Comparison of ENCODE assay signal across 13 cellular contexts in the genomic region with DNA sequence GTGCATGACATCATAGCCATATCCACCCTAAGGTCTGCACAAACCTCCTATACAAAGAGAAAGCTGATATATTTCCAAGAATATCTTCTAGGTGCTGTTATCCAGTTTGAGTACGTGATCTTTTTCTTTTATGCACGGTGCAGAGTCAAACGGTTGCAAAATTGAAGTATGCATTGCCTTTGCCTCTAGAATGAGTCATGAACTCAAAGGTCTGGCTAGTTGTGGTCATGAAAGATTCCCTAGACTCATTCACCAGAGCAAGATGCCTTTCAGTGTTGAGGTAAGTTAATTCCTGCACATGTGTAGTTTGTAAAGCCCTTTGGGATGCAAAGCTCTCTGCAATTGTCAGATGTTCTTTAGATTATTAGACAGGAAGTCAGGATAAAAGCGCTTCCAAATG.
DNase-seq lines count a peak whose midpoint lies in the region; TF ChIP-seq lines count a peak whose summit lies in the region.
"Had no signal": no experiment of that assay in that cellular context is flagged by ENCODE, and none has a peak within 500 bp of the region (broad histone marks: within the 10 kb centered on the region; RNA-seq: fewer than 3 reads in every experiment).

No MANE protein-coding gene starts in this region.

- POLR2A ChIA-PET in MCF 10A (lab: Yijun Ruan, JAX): no interaction called here

- no peak overlapping the region for H3K4me3 Mint-ChIP-seq in MCF 10A (ENCODE audit: unreplicated experiment)
- H3K4me3 Mint-ChIP-seq: CD4-positive, CD25-positive, alpha-beta regulatory T cell had no signal

- peaks cover 22% of the 10 kb centered on the region for H3K27me3 Mint-ChIP-seq in MCF 10A (ENCODE audit: insufficient read depth, unreplicated experiment)
- H3K27me3 Mint-ChIP-seq: CD4-positive, CD25-positive, alpha-beta regulatory T cell had no signal

- BruUV-seq in MCF 10A (replicated peaks; lab: Mats Ljungman, UMichigan): no TSS peak

- H3F3A ChIP-seq in neural cell (ENCODE audit: insufficient read depth, low read length, poor library complexity, severe bottlenecking): no peaks in the 10 kb centered on the region

- no peaks in the 10 kb centered on the region for H3K36me3 Mint-ChIP-seq in MCF 10A (ENCODE audit: insufficient read depth, unreplicated experiment)
- H3K36me3 Mint-ChIP-seq: CD4-positive, CD25-positive, alpha-beta regulatory T cell had no signal

- H3K4me2 ChIP-seq in neural cell (ENCODE audit: low read length): no peak overlapping the region
- H3K4me2 ChIP-seq: BLaER1 treated with 17β-estradiol and CSF1 and Interleukin-3, amounts not matched to agents 10 nM and 100 nM had no signal

- no peak for TF ChIP-seq RAD21 in neural cell (conservative IDR thresholded peaks at IDR 0.05)

- no peak for TF ChIP-seq CTCF in MCF 10A (IDR thresholded peaks at IDR 0.05; ENCODE audit: unreplicated experiment)
- TF ChIP-seq CTCF in breast epithelium (IDR thresholded peaks at IDR 0.05): no peak
- no peak for TF ChIP-seq CTCF in neural cell (IDR thresholded peaks at IDR 0.05; ENCODE audit: poor library complexity, severe bottlenecking)
- no peak for TF ChIP-seq CTCF in GM20000 (IDR thresholded peaks at IDR 0.05; ENCODE audit: extremely low read depth, missing control alignments)

- H3K9me2 ChIP-seq in neural cell (ENCODE audit: insufficient read depth, low read length): no peaks in the 10 kb centered on the region

- H3K27ac ChIP-seq in breast epithelium: no peak overlapping the region
- H3K27ac ChIP-seq in neural cell (ENCODE audit: low read length): peak overlapping the region; percentile 45
- H3K27ac ChIP-seq: BLaER1 treated with 17β-estradiol and CSF1 and Interleukin-3, amounts not matched to agents 10 nM and 100 nM; HL-60 had no signal

- TF ChIP-seq POLR2A in breast epithelium (IDR thresholded peaks at IDR 0.05): no peak

- no peaks in the 10 kb centered on the region for H3K36me3 ChIP-seq in breast epithelium
- H3K36me3 ChIP-seq in neural cell (ENCODE audit: insufficient read depth, low read length): no peaks in the 10 kb centered on the region
- H3K36me3 ChIP-seq: BLaER1 treated with 17β-estradiol and CSF1 and Interleukin-3, amounts not matched to agents 10 nM and 100 nM had no signal

- no peak overlapping the region for H3K27ac Mint-ChIP-seq in MCF 10A (ENCODE audit: low read depth, unreplicated experiment)
- H3K27ac Mint-ChIP-seq: CD4-positive, CD25-positive, alpha-beta regulatory T cell had no signal

- no peak overlapping the region for H3K9ac ChIP-seq in neural cell (ENCODE audit: low read length)
- H3K9ac ChIP-seq: BLaER1 treated with 17β-estradiol and CSF1 and Interleukin-3, amounts not matched to agents 10 nM and 100 nM had no signal

- H3K4me1 Mint-ChIP-seq in MCF 10A (ENCODE audit: insufficient read depth, unreplicated experiment): peaks cover 5% of the 10 kb centered on the region
- H3K4me1 Mint-ChIP-seq: CD4-positive, CD25-positive, alpha-beta regulatory T cell had no signal

- H3K9me3 ChIP-seq in breast epithelium (no peaks in the 10 kb centered on the region), neural cell (ENCODE audit: low read length) (no peaks in the 10 kb centered on the region)

- H3K27me3 ChIP-seq in breast epithelium (peaks cover 0 to 23% of the 10 kb centered on the region in 2 donors), neural cell (ENCODE audit: insufficient read depth, low read depth, low read length) (no peaks in the 10 kb centered on the region)

- H4K20me1 ChIP-seq in neural cell (ENCODE audit: insufficient read depth): no peaks in the 10 kb centered on the region
- H4K20me1 ChIP-seq: BLaER1 treated with 17β-estradiol and CSF1 and Interleukin-3, amounts not matched to agents 10 nM and 100 nM had no signal

- H3K4me3 ChIP-seq in breast epithelium (no peak overlapping the region), neural cell (ENCODE audit: low read length) (no peak overlapping the region)
- H3K4me3 ChIP-seq: BLaER1 treated with 17β-estradiol and CSF1 and Interleukin-3, amounts not matched to agents 10 nM and 100 nM had no signal

- H2AFZ ChIP-seq in neural cell (ENCODE audit: low read depth, low read length): no peak overlapping the region

- intact Hi-C loops in MCF 10A (cut with micrococcal nuclease): no loop called here
- intact Hi-C loops in breast epithelium (cut with DNase I; ENCODE audit: low total_unique reads): loop anchor here (5.0 kb wide), 1 partner anchor 77 kb away; no protein-coding TSS in a partner anchor

- DNase-seq in MCF 10A (ENCODE audit: unreplicated experiment) (peak; percentile 67), breast epithelium (ENCODE audit: low spot score in 2 of 2) (no peak), amniotic epithelial cell (ENCODE audit: low read depth) (peak; percentile 0), SKM-1 (lab: John Stamatoyannopoulos, UW; ENCODE audit: unreplicated experiment) (no peak), GM20000 (ENCODE audit: low spot score) (no peak), kidney glomerular epithelial cell (lab: John Stamatoyannopoulos, UW) (no peak)
- DNase-seq in effector CD4-positive, alpha-beta T cell: no peak
- DNase-seq: 8988T; CD4-positive, CD25-positive, alpha-beta regulatory T cell; DMS53 had no signal

- no peaks in the 10 kb centered on the region for H3K9me3 Mint-ChIP-seq in MCF 10A (ENCODE audit: unreplicated experiment)

- H3K4me1 ChIP-seq in breast epithelium: no peaks in the 10 kb centered on the region
- H3K4me1 ChIP-seq: BLaER1 treated with 17β-estradiol and CSF1 and Interleukin-3, amounts not matched to agents 10 nM and 100 nM had no signal

- no peaks in the 10 kb centered on the region for H3K79me2 ChIP-seq in neural cell (replicated peaks; ENCODE audit: insufficient read depth, low read length)

- TF ChIP-seq EP300 in neural cell (conservative IDR thresholded peaks at IDR 0.05; ENCODE audit: poor library complexity, severe bottlenecking): no peak

- CTCF ChIA-PET in MCF 10A (lab: Yijun Ruan, JAX): no interaction called here

TF ChIP-seq in neural cell, 6 proteins besides CTCF, POLR2A, EP300 and RAD21:
- TF ChIP-seq SMC3 (conservative IDR thresholded peaks at IDR 0.05; ENCODE audit: poor library complexity): no peak
- TF ChIP-seq TAF1 (IDR thresholded peaks at IDR 0.05; ENCODE audit: low read depth): no peak
- no peak for TF ChIP-seq POLR2AphosphoS5 (IDR thresholded peaks at IDR 0.05)
- TF ChIP-seq, protein P1, sequence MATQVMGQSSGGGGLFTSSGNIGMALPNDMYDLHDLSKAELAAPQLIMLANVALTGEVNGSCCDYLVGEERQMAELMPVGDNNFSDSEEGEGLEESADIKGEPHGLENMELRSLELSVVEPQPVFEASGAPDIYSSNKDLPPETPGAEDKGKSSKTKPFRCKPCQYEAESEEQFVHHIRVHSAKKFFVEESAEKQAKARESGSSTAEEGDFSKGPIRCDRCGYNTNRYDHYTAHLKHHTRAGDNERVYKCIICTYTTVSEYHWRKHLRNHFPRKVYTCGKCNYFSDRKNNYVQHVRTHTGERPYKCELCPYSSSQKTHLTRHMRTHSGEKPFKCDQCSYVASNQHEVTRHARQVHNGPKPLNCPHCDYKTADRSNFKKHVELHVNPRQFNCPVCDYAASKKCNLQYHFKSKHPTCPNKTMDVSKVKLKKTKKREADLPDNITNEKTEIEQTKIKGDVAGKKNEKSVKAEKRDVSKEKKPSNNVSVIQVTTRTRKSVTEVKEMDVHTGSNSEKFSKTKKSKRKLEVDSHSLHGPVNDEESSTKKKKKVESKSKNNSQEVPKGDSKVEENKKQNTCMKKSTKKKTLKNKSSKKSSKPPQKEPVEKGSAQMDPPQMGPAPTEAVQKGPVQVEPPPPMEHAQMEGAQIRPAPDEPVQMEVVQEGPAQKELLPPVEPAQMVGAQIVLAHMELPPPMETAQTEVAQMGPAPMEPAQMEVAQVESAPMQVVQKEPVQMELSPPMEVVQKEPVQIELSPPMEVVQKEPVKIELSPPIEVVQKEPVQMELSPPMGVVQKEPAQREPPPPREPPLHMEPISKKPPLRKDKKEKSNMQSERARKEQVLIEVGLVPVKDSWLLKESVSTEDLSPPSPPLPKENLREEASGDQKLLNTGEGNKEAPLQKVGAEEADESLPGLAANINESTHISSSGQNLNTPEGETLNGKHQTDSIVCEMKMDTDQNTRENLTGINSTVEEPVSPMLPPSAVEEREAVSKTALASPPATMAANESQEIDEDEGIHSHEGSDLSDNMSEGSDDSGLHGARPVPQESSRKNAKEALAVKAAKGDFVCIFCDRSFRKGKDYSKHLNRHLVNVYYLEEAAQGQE (IDR thresholded peaks at IDR 0.05; ENCODE audit: borderline replicate concordance): no peak
- TF ChIP-seq MXI1 (conservative IDR thresholded peaks at IDR 0.05; ENCODE audit: poor library complexity, severe bottlenecking): no peak
- TF ChIP-seq EZH2 (IDR thresholded peaks at IDR 0.05; ENCODE audit: borderline replicate concordance, insufficient read depth, low read length, poor library complexity, severe bottlenecking): no peak
TF ChIP-seq in neural cell: peak in this region for 0.

Comparison
In these comparisons a context has a peak if more than half of its experiments do, and no peak if none do; other contexts are left out.
1. DNase-seq: peak in MCF 10A (single experiment) and amniotic epithelial cell (single experiment); none in breast epithelium (0 of 2), SKM-1 (single experiment), effector CD4-positive, alpha-beta T cell (single experiment), GM20000 (single experiment) and kidney glomerular epithelial cell (single experiment).